In genomic region chr2:64659252-64659651, GRCh38 we compare ENCODE assay signal across 28 cellular contexts. TPM values are rescaled to one million over a fixed set of nuclear protein-coding genes. Genes with fewer than 3 reads are reported as not detected.
DNase-seq lines count a peak whose midpoint lies in the region; ATAC-seq, FAIRE-seq and TF ChIP-seq lines count a peak whose summit lies in the region.
"Had no signal": no experiment of that assay in that cellular context is flagged by ENCODE, and none has a peak within 500 bp of the region (broad histone marks: within the 10 kb centered on the region; RNA-seq: fewer than 3 reads in every experiment).

No MANE protein-coding gene starts in this region.

- H3K79me2 ChIP-seq in DOHH2 (ENCODE audit: control insufficient read depth, low read length): peaks cover 47% of the 10 kb centered on the region

- H3K27ac Mint-ChIP-seq in CD4-positive, alpha-beta T cell: peak overlapping the region; percentile 91
- H3K27ac Mint-ChIP-seq in T-cell: peak overlapping the region; percentile 45 to 82
- H3K27ac Mint-ChIP-seq in naive thymus-derived CD4-positive, alpha-beta T cell: peak overlapping the region; percentile 16 to 92 (median 82)
- H3K27ac Mint-ChIP-seq: natural killer cell had no signal

- no peaks in the 10 kb centered on the region for H3K9me3 Mint-ChIP-seq in CD4-positive, alpha-beta T cell
- H3K9me3 Mint-ChIP-seq in T-cell: no peaks in the 10 kb centered on the region
- no peaks in the 10 kb centered on the region for H3K9me3 Mint-ChIP-seq in naive thymus-derived CD4-positive, alpha-beta T cell
- H3K9me3 Mint-ChIP-seq: natural killer cell had no signal

- peak overlapping the region; percentile 73 for H3K4me2 ChIP-seq in DOHH2 (ENCODE audit: low read length)

- H3K36me3 ChIP-seq in DOHH2 (ENCODE audit: control insufficient read depth, low read length) (peaks cover 3% of the 10 kb centered on the region; the same call in 1 of the 2 replicates), gastrocnemius medialis (no peaks in the 10 kb centered on the region)
- H3K36me3 ChIP-seq in naive thymus-derived CD4-positive, alpha-beta T cell (ENCODE audit: control insufficient read depth in 2 of 3, insufficient read depth in 3 of 3, low read length in 3 of 3): no peaks in the 10 kb centered on the region
- H3K36me3 ChIP-seq: esophagus squamous epithelium, transverse colon had no signal

- no peak for TF ChIP-seq CTCF in CD4-positive, alpha-beta T cell (IDR thresholded peaks at IDR 0.05)
- TF ChIP-seq CTCF in DOHH2 (IDR thresholded peaks at IDR 0.05; ENCODE audit: low read depth, low read length, poor library complexity, severe bottlenecking) (no peak), gastrocnemius medialis (IDR thresholded peaks at IDR 0.05 in 4 of 5, conservative IDR thresholded peaks at IDR 0.05 in 1 of 5) (no peak)

- no peak for DNase-seq in CD4-positive, alpha-beta T cell
- no peak for DNase-seq in T-cell
- no peak for DNase-seq in naive thymus-derived CD4-positive, alpha-beta T cell
- DNase-seq in gastrocnemius medialis: no peak
- DNase-seq in frontal cortex (ENCODE audit: low spot score in 2 of 2): no peak
- no peak for DNase-seq in SKM-1 treated with dmso at 0.1 percent for 144 hours (lab: John Stamatoyannopoulos, UW; ENCODE audit: unreplicated experiment)
- DNase-seq: activated CD4-positive, alpha-beta T cell treated with anti-CD3 and anti-CD28 coated beads, Interleukin-2, amount 50 U/mL, for 4 hours; activated CD8-positive, alpha-beta memory T cell treated with anti-CD3 and anti-CD28 coated beads, Interleukin-2, amount 50 U/mL, for 4 hours; activated naive CD4-positive, alpha-beta T cell treated with anti-CD3 and anti-CD28 coated beads, Interleukin-2, amount 50 U/mL, for 16 hours; anterior cingulate cortex; esophagus squamous epithelium; foreskin keratinocyte; kidney; midbrain; MM.1S; natural killer cell; NCI-H1417; NCI-H2029; NCI-H345; occipital lobe; stimulated activated CD4-positive, alpha-beta T cell treated with anti-CD3 and anti-CD28 coated beads, Interleukin-4, amount 100 ng/mL, for 24 hours; transverse colon; WERI-Rb-1 had no signal

- no peaks in the 10 kb centered on the region for H3K9me2 ChIP-seq in DOHH2 (replicated peaks; ENCODE audit: control insufficient read depth, low read length)

- H3K27me3 ChIP-seq in CD4-positive, alpha-beta T cell (ENCODE audit: control insufficient read depth, insufficient read depth, low read length): no peaks in the 10 kb centered on the region
- H3K27me3 ChIP-seq in DOHH2 (ENCODE audit: control insufficient read depth, low read length) (no peaks in the 10 kb centered on the region), gastrocnemius medialis (no peaks in the 10 kb centered on the region)
- H3K27me3 ChIP-seq in naive thymus-derived CD4-positive, alpha-beta T cell (ENCODE audit: control insufficient read depth in 2 of 2, insufficient read depth in 2 of 2, low read length in 2 of 2): no peaks in the 10 kb centered on the region
- H3K27me3 ChIP-seq: esophagus squamous epithelium, foreskin keratinocyte, transverse colon had no signal

- H3K4me3 ChIP-seq in DOHH2 (ENCODE audit: low read length) (peak overlapping the region; percentile 59), gastrocnemius medialis (no peak overlapping the region)
- no peak overlapping the region for H3K4me3 ChIP-seq in naive thymus-derived CD4-positive, alpha-beta T cell (ENCODE audit: low read length)
- H3K4me3 ChIP-seq: esophagus squamous epithelium, K562, transverse colon had no signal

- H3K4me1 Mint-ChIP-seq in CD4-positive, alpha-beta T cell (ENCODE audit: low read depth): peaks cover 86% of the 10 kb centered on the region
- H3K4me1 Mint-ChIP-seq in T-cell: peaks cover 70 to 79% (median 70%) of the 10 kb centered on the region in 3 donors
- peaks cover 45 to 96% (median 85%) of the 10 kb centered on the region in 7 donors for H3K4me1 Mint-ChIP-seq in naive thymus-derived CD4-positive, alpha-beta T cell

- FAIRE-seq in frontal cortex (lab: Jason Lieb, UNC): no peak
- FAIRE-seq: bronchial epithelial cell, GM18507, K562, kidney had no signal

- no peaks in the 10 kb centered on the region for H3K27me3 Mint-ChIP-seq in CD4-positive, alpha-beta T cell
- H3K27me3 Mint-ChIP-seq in T-cell: no peaks in the 10 kb centered on the region
- H3K27me3 Mint-ChIP-seq in naive thymus-derived CD4-positive, alpha-beta T cell: no peaks in the 10 kb centered on the region

- peak overlapping the region; percentile 11 for H3K4me3 Mint-ChIP-seq in CD4-positive, alpha-beta T cell
- peak overlapping the region in 2 of 3 donors; percentile 17 to 56 for H3K4me3 Mint-ChIP-seq in T-cell
- H3K4me3 Mint-ChIP-seq in naive thymus-derived CD4-positive, alpha-beta T cell: peak overlapping the region in 8 of 10 donors; percentile 37 to 71 (median 58)
- H3K4me3 Mint-ChIP-seq: natural killer cell had no signal

- POLR2A ChIA-PET in CD4-positive, alpha-beta T cell (lab: Charles Lee): interaction anchor here (1.2 to 12.6 kb wide), 4 partner anchors 19 to 106 kb away, joined by 3 to 395 read pairs (median 3); no protein-coding TSS in a partner anchor
- POLR2A ChIA-PET in T-cell (lab: Charles Lee): no interaction called here
- POLR2A ChIA-PET in naive thymus-derived CD4-positive, alpha-beta T cell (lab: Charles Lee): interaction anchor here (1.2 to 18.3 kb wide), 6 partner anchors 5 to 164 kb away, joined by 4 to 433 read pairs (median 105); no protein-coding TSS in a partner anchor

- H3K4me1 ChIP-seq in DOHH2 (ENCODE audit: control insufficient read depth, low read length): peaks cover 96% of the 10 kb centered on the region
- peaks cover 0 to 40% of the 10 kb centered on the region in 2 donors for H3K4me1 ChIP-seq in naive thymus-derived CD4-positive, alpha-beta T cell (ENCODE audit: control insufficient read depth in 2 of 2, insufficient read depth in 2 of 2, low read length in 2 of 2)
- peaks cover 0 to 7% of the 10 kb centered on the region in 2 donors for H3K4me1 ChIP-seq in gastrocnemius medialis

- no peaks in the 10 kb centered on the region for H4K20me1 ChIP-seq in DOHH2 (ENCODE audit: control insufficient read depth, insufficient read depth, low read depth, low read length)

- in situ Hi-C loops in gastrocnemius medialis (cut with MboI; ENCODE audit: low sequenced_read_pairs in 4 of 4): loop anchor here (5.0 to 10.0 kb wide), 5 partner anchors 93 to 203 kb away; partner anchors contain the start of gene AFTPH (in 1 of the 4)

- no peaks in the 10 kb centered on the region for H3K9me3 ChIP-seq in CD4-positive, alpha-beta T cell (ENCODE audit: control insufficient read depth, low read length)
- H3K9me3 ChIP-seq in DOHH2 (ENCODE audit: control insufficient read depth, insufficient read depth, low read length) (no peaks in the 10 kb centered on the region), gastrocnemius medialis (no peaks in the 10 kb centered on the region)
- H3K9me3 ChIP-seq in naive thymus-derived CD4-positive, alpha-beta T cell (ENCODE audit: control insufficient read depth in 2 of 3, low read length in 3 of 3): no peaks in the 10 kb centered on the region
- H3K9me3 ChIP-seq: esophagus squamous epithelium, transverse colon had no signal

- ATAC-seq in CD4-positive, alpha-beta T cell (ENCODE audit: poor library complexity): peak; percentile 33
- ATAC-seq in T-cell (replicated peaks in 1 of 4): peak in 3 of 4 experiments; percentile 45 to 57 (median 53)
- no peak for ATAC-seq in naive thymus-derived CD4-positive, alpha-beta T cell
- no peak for ATAC-seq in gastrocnemius medialis
- ATAC-seq: foreskin keratinocyte, K562, natural killer cell had no signal

- peaks cover 4% of the 10 kb centered on the region for H3K36me3 Mint-ChIP-seq in CD4-positive, alpha-beta T cell (ENCODE audit: low read depth)
- H3K36me3 Mint-ChIP-seq in T-cell: no peaks in the 10 kb centered on the region
- H3K36me3 Mint-ChIP-seq in naive thymus-derived CD4-positive, alpha-beta T cell: peaks cover 0 to 13% (median 4%) of the 10 kb centered on the region in 5 donors
- H3K36me3 Mint-ChIP-seq: natural killer cell had no signal

- no peak for TF ChIP-seq POLR2A in gastrocnemius medialis (IDR thresholded peaks at IDR 0.05)

- peaks cover 49% of the 10 kb centered on the region for H3F3A ChIP-seq in DOHH2 (ENCODE audit: control insufficient read depth, insufficient read depth)

- intact Hi-C loops in CD4-positive, alpha-beta T cell (cut with DNase I, micrococcal nuclease): loop anchor here (5.0 to 10.0 kb wide), 2 partner anchors 78 to 396 kb away; partner anchors contain the start of gene CEP68 (in 1 of the 2)
- intact Hi-C loops in naive thymus-derived CD4-positive, alpha-beta T cell (cut with micrococcal nuclease): loop anchor here (1.0 to 10.0 kb wide), 3 partner anchors 8 to 514 kb away; partner anchors contain the start of gene PELI1 (in 1 of the 2)
- intact Hi-C loops in gastrocnemius medialis (cut with DNase I; ENCODE audit: low total_unique reads): loop anchor here (10.0 kb wide), 2 partner anchors 326 to 776 kb away; partner anchors contain the start of genes SLC1A4 and SPRED2

- CTCF ChIA-PET in CD4-positive, alpha-beta T cell (lab: Charles Lee): interaction anchor here (7.1 kb wide), 1 partner anchor 14 kb away, joined by 49 read pairs; no protein-coding TSS in a partner anchor
- CTCF ChIA-PET in T-cell (lab: Charles Lee): interaction anchor here in 1 of 2 donors (1.0 kb wide), 1 partner anchor 18 kb away, joined by 3 read pairs; no protein-coding TSS in a partner anchor
- CTCF ChIA-PET in naive thymus-derived CD4-positive, alpha-beta T cell (lab: Charles Lee): interaction anchor here (0.5 to 3.2 kb wide), 4 partner anchors 8 to 92 kb away, joined by 3 to 11 read pairs (median 4); no protein-coding TSS in a partner anchor

- no peak overlapping the region for H3K27ac ChIP-seq in CD4-positive, alpha-beta T cell (ENCODE audit: low read depth, low read length)
- peak overlapping the region; percentile 90 for H3K27ac ChIP-seq in DOHH2 (ENCODE audit: low read depth, low read length)
- no peak overlapping the region for H3K27ac ChIP-seq in naive thymus-derived CD4-positive, alpha-beta T cell (ENCODE audit: low read depth, low read length)
- H3K27ac ChIP-seq in gastrocnemius medialis: no peak overlapping the region
- H3K27ac ChIP-seq: C4-2B, esophagus squamous epithelium, foreskin keratinocyte, transverse colon, WERI-Rb-1 had no signal

RNA-seq across cellular contexts. Expression of gene SERTAD2, which starts 5.5 kb away (rescaled TPM):
- 10 to 100 TPM; 50.5 to 54.1 TPM for total RNA-seq in CD4-positive, alpha-beta T cell
- total RNA-seq in T-cell (10 to 100 TPM; 22.8 to 39.7 (median 27.4) TPM), gastrocnemius medialis (10 to 100 TPM in 1 of 4 donors, 1 to 10 TPM in 3; 7.3 to 10.6 (median 8.7) TPM), frontal cortex (3.7 TPM)
- total RNA-seq in naive thymus-derived CD4-positive, alpha-beta T cell: 10 to 100 TPM; 34.3 to 43.8 (median 40.1) TPM
- 1 to 10 TPM; 5.2 to 6.9 TPM for polyA plus RNA-seq in naive thymus-derived CD4-positive, alpha-beta T cell

Comparison
In these comparisons a context has a peak if more than half of its experiments do, and no peak if none do; other contexts are left out.
1. ATAC-seq: peak in CD4-positive, alpha-beta T cell (single experiment) and T-cell (3 of 4); none in naive thymus-derived CD4-positive, alpha-beta T cell (single experiment) and gastrocnemius medialis (0 of 2).
2. POLR2A ChIA-PET loops: an anchor here in CD4-positive, alpha-beta T cell (1.2 to 12.6 kb wide) and naive thymus-derived CD4-positive, alpha-beta T cell (1.2 to 18.3 kb wide); none called in T-cell.
3. Peak in every context shown above with its lines, with median percentiles within 50 percentile points of each other: H3K27ac Mint-ChIP-seq and H3K4me3 Mint-ChIP-seq.